In the genomic region with DNA sequence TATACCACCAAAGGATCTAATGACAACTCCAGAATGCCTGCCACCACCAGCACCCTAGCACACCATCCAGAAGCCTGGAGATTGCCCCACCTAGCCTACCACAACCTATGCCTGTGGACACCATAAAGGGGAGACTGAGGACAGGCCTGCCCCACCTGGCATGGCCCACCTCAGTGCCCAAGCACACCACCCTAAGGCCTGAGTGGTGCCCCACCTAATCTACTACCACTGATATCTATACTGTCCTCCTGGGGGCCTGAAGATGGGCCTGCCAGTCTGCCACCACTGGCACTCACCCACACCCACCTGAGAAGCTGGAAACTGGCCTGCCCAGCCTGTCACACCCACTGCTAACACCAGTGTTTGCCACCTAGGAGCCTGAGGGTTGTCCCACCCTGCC, we compare ENCODE assay signal across 8 cellular contexts. TPM values are rescaled to one million over a fixed set of nuclear protein-coding genes. Genes with fewer than 3 reads are reported as not detected.
"Had no signal": no experiment of that assay in that cellular context is flagged by ENCODE, and none has a peak within 500 bp of the region (broad histone marks: within the 10 kb centered on the region; RNA-seq: fewer than 3 reads in every experiment).

No MANE protein-coding gene starts in this region.

- H3K27ac ChIP-seq: HL-60 had no signal

- H3K4me3 ChIP-seq: K562 had no signal

- DNase-seq: IMR-90, KBM-7 had no signal

RNA-seq across cellular contexts. Expression of a gene that starts 31.8 kb away (rescaled TPM):
- total RNA-seq: HT-29, HT1080, IMR-90, K562 had no signal
- polyA plus RNA-seq: IgD-negative memory B cell, IMR-90, K562 had no signal

RNA-seq across cellular contexts. Expression of a gene that starts 32.1 kb away (rescaled TPM):
- total RNA-seq: HT-29, IMR-90, K562 had no signal
- polyA plus RNA-seq: IgD-negative memory B cell, K562 had no signal

RNA-seq across cellular contexts. Expression of a gene that starts 43.7 kb away (rescaled TPM):
- total RNA-seq: HT-29, IMR-90 had no signal
- polyA plus RNA-seq: HepG2, IMR-90, K562 had no signal
